In genomic region chr1:23509896-23510295, GRCh38 we compare ENCODE assay signal across 1 cellular context.
TF ChIP-seq lines count a peak whose summit lies in the region.

No MANE protein-coding gene starts in this region.

TF ChIP-seq in IMR-90, 13 proteins besides CTCF, POLR2A, EP300 and RAD21 (continued from another document):
- TF ChIP-seq ELK1 (IDR thresholded peaks at IDR 0.05; ENCODE audit: borderline replicate concordance, low read depth, low read length) (no peak), RFX5 (IDR thresholded peaks at IDR 0.05; ENCODE audit: low read depth, low read length) (no peak), MAFK (IDR thresholded peaks at IDR 0.05; ENCODE audit: low read depth, low read length) (no peak), MXI1 (IDR thresholded peaks at IDR 0.05; ENCODE audit: borderline replicate concordance, low read depth, low read length) (no peak), CEBPB (IDR thresholded peaks at IDR 0.05; ENCODE audit: low read depth, low read length) (no peak), CHD1 (IDR thresholded peaks at IDR 0.05; ENCODE audit: low read depth, low read length) (no peak)
